8 cellular contexts compared by ENCODE assay signal in genomic region chr10:12195603-12196506, GRCh38. TPM values are rescaled to one million over a fixed set of nuclear protein-coding genes. Genes with fewer than 3 reads are reported as not detected.
DNase-seq lines count a peak whose midpoint lies in the region; ATAC-seq, FAIRE-seq and TF ChIP-seq lines count a peak whose summit lies in the region.

CDC123 (plus strand) TSS chr10:12196188; CDS start chr10:12196246, 58 bp downstream.
NUDT5 (minus strand) TSS chr10:12195891; CDS start chr10:12186291, 9,600 bp downstream.

- H2BK12ac ChIP-seq in trophoblast cell (ENCODE audit: low read length), result no peak within 1 kb of the TSS

- no peak within 1 kb of the TSS for H3K23ac ChIP-seq in trophoblast cell (ENCODE audit: low read length)

- H3K36me3 ChIP-seq in adipocyte (ENCODE audit: control insufficient read depth, insufficient read depth, low read length, severe bottlenecking) (peaks cover 17% of the 10 kb centered on the region), trophoblast cell (ENCODE audit: control insufficient read depth in 1 of 2, insufficient read depth in 2 of 2, low read length in 2 of 2) (peaks cover 3 to 6% of the 10 kb centered on the region in 2 experiments), tibial nerve (peaks cover 0 to 21% (median 3%) of the 10 kb centered on the region in 3 donors)

- H3K14ac ChIP-seq in trophoblast cell (ENCODE audit: low read length), result peak within 1 kb of the TSS; percentile 83

- H3K27me3 ChIP-seq in adipocyte (replicated peaks; ENCODE audit: control insufficient read depth, insufficient read depth, low read length), result no peaks in the 10 kb centered on the region
- H3K27me3 ChIP-seq in trophoblast cell (ENCODE audit: insufficient read depth, low read length), result no peaks in the 10 kb centered on the region
- no peaks in the 10 kb centered on the region for H3K27me3 ChIP-seq in tibial nerve

- H2BK120ac ChIP-seq in trophoblast cell (ENCODE audit: insufficient read depth, low read length, poor library complexity), result peak within 1 kb of the TSS; percentile 49

- peaks cover 8% of the 10 kb centered on the region for H3K79me2 ChIP-seq in trophoblast cell (ENCODE audit: control insufficient read depth, insufficient read depth, low read length, poor library complexity)

- H3K4me3 ChIP-seq in adipocyte (ENCODE audit: low read length) (peak within 1 kb of the TSS; percentile 95), trophoblast cell (ENCODE audit: low read depth, low read length) (peak within 1 kb of the TSS; percentile 99), tibial nerve (peak within 1 kb of the TSS; percentile 50 to 90 (median 76))

- H3K4me2 ChIP-seq in trophoblast cell (ENCODE audit: low read length), result peak within 1 kb of the TSS; percentile 94

- peaks cover 39% of the 10 kb centered on the region for H3K4me1 ChIP-seq in adipocyte (ENCODE audit: control insufficient read depth, insufficient read depth, low read length)
- H3K4me1 ChIP-seq in trophoblast cell (ENCODE audit: control insufficient read depth in 1 of 2, insufficient read depth in 2 of 2, low read length in 2 of 2), result peaks cover 0 to 2% of the 10 kb centered on the region in 2 experiments
- peaks cover 0 to 64% (median 33%) of the 10 kb centered on the region in 4 donors for H3K4me1 ChIP-seq in tibial nerve

- H3K18ac ChIP-seq in trophoblast cell (ENCODE audit: low read length), result peak within 1 kb of the TSS; percentile 65

- intact Hi-C loops in cardiac septum (cut with DNase I), result loop anchor here (10.0 kb wide), 1 partner anchor 151 kb away; the partner anchor contains the start of gene UPF2

- H3K9me3 ChIP-seq in adipocyte (ENCODE audit: control insufficient read depth, low read length) (no peaks in the 10 kb centered on the region), trophoblast cell (ENCODE audit: insufficient read depth, low read depth, low read length) (no peaks in the 10 kb centered on the region), tibial nerve (no peaks in the 10 kb centered on the region)

- TF ChIP-seq POLR2A in GM12892 (IDR thresholded peaks at IDR 0.05; ENCODE audit: low read depth, low read length) (peak; percentile 62), tibial nerve (IDR thresholded peaks at IDR 0.05) (peak in 1 of 2 donors; percentile 28)

- H2AK5ac ChIP-seq in trophoblast cell (ENCODE audit: low read length), result no peak within 1 kb of the TSS

- H3K9ac ChIP-seq in adipocyte (ENCODE audit: low read length) (peak within 1 kb of the TSS; percentile 95), trophoblast cell (ENCODE audit: low read length) (peak within 1 kb of the TSS; percentile 96)

- peak within 1 kb of the TSS; percentile 81 for H2BK5ac ChIP-seq in trophoblast cell (ENCODE audit: low read depth, low read length, poor library complexity)

- H4K8ac ChIP-seq in trophoblast cell (ENCODE audit: low read depth, low read length), result peak within 1 kb of the TSS; percentile 87

- H3K27ac ChIP-seq in trophoblast cell (ENCODE audit: low read depth, low read length), result peak within 1 kb of the TSS; percentile 69
- H3K27ac ChIP-seq in tibial nerve, result peak within 1 kb of the TSS; percentile 69 to 97 (median 90)

- peak within 1 kb of the TSS; percentile 57 for H2AFZ ChIP-seq in trophoblast cell (ENCODE audit: insufficient read depth, low read length, poor library complexity)

- H3K4ac ChIP-seq in trophoblast cell (ENCODE audit: low read depth, low read length), result peak within 1 kb of the TSS; percentile 81

- H3K79me1 ChIP-seq in trophoblast cell (ENCODE audit: low read length), result peaks cover 9% of the 10 kb centered on the region

- WGBS in trophoblast cell (ENCODE audit: extremely low coverage, insufficient coverage, insufficient read length), result no CpG with 5 or more reads among the region's 62 CpGs
- WGBS in tibial nerve, 2 donors, result 0% methylated on average over 62 of the region's 62 CpGs

- peak in 2 of 5 experiments; percentile 9 to 47 for TF ChIP-seq CTCF in tibial nerve (IDR thresholded peaks at IDR 0.05)

- H4K91ac ChIP-seq in trophoblast cell (ENCODE audit: low read depth, low read length), result peak within 1 kb of the TSS; percentile 69

- ATAC-seq in HG02798 (IDR thresholded peaks at IDR 0.05; ENCODE audit: poor library complexity, unreplicated experiment), result peak; percentile 95

- TF ChIP-seq EP300 in tibial nerve (IDR thresholded peaks at IDR 0.05), result peak in 1 of 2 donors; percentile 93

- H4K12ac ChIP-seq in trophoblast cell (ENCODE audit: low read depth, low read length), result peak within 1 kb of the TSS; percentile 66

- FAIRE-seq in GM12892 (lab: Jason Lieb, UNC), result peak; percentile 95

- peak; percentile 75 for DNase-seq in GM12892 (ENCODE audit: insufficient read length)
- peak; percentile 72 for DNase-seq in NCI-H1417 treated with DMSO at 0.1 percent for 48 hours (lab: John Stamatoyannopoulos, UW)
- DNase-seq in T follicular helper cell (ENCODE audit: low read depth), result peak; percentile 77
- DNase-seq in adipocyte (ENCODE audit: low read depth), result peak; percentile 96
- DNase-seq in cardiac septum (ENCODE audit: low spot score), result peak; percentile 95
- DNase-seq in trophoblast cell, result peak; percentile 83 to 88
- peak; percentile 58 to 81 for DNase-seq in tibial nerve (ENCODE audit: low spot score in 2 of 2)

RNA-seq across cellular contexts. Expression of gene CDC123, which starts in this region (rescaled TPM):
- 116 TPM for polyA plus RNA-seq in GM12892 (2012; ENCODE audit: missing spikeins)
- total RNA-seq in cardiac septum, result 44.2 TPM
- 95.4 and 98.0 TPM in 2 replicates for polyA plus RNA-seq in trophoblast cell (2013)
- 10 to 100 TPM; 32.7 to 80.0 (median 37.7) TPM for total RNA-seq in tibial nerve

RNA-seq across cellular contexts. Expression of gene NUDT5, which starts in this region (rescaled TPM):
- 90.3 TPM for polyA plus RNA-seq in GM12892 (2012; ENCODE audit: missing spikeins)
- total RNA-seq in cardiac septum (10.5 TPM), tibial nerve (10 to 100 TPM; 23.4 to 50.7 (median 41.9) TPM)
- polyA plus RNA-seq in trophoblast cell (2013), result 69.0 and 70.2 TPM in 2 replicates

Comparison
In these comparisons a context has a peak if more than half of its experiments do, and no peak if none do; other contexts are left out.
1. Peak in every context shown above with its lines: DNase-seq, ATAC-seq, H3K4me3 ChIP-seq and H3K27ac ChIP-seq.